21 cellular contexts compared by ENCODE assay signal in genomic region chr6:45045253-45045601, GRCh38.
"Had no signal": no experiment of that assay in that cellular context is flagged by ENCODE, and none has a peak within 500 bp of the region (broad histone marks: within the 10 kb centered on the region; RNA-seq: fewer than 3 reads in every experiment).

No MANE protein-coding gene starts in this region.

- H3K4me3 Mint-ChIP-seq: activated naive CD4-positive, alpha-beta T cell treated with anti-CD3 and anti-CD28 coated beads for 36 hours; dendritic cell treated with granulocyte-macrophage colony-stimulating factor and Interleukin-4, amounts not matched to agents 40 ng/mL and 50 ng/mL, for 4 days; nephron progenitor cell; stimulated activated naive CD8-positive, alpha-beta T cell treated with anti-CD3 and anti-CD28 coated beads, Interleukin-15, Interleukin-2, amounts not matched to agents 100 ng/mL and 50 ng/mL, for 24 hours had no signal

- H3K27ac Mint-ChIP-seq: activated naive CD4-positive, alpha-beta T cell treated with anti-CD3 and anti-CD28 coated beads for 36 hours; dendritic cell treated with granulocyte-macrophage colony-stimulating factor and Interleukin-4, amounts not matched to agents 40 ng/mL and 50 ng/mL, for 4 days; nephron progenitor cell; stimulated activated naive CD8-positive, alpha-beta T cell treated with anti-CD3 and anti-CD28 coated beads, Interleukin-15, Interleukin-2, amounts not matched to agents 100 ng/mL and 50 ng/mL, for 24 hours had no signal

- H3K36me3 ChIP-seq: brain microvascular endothelial cell, heart left ventricle, tibial artery had no signal

- H3K27me3 Mint-ChIP-seq: dendritic cell treated with granulocyte-macrophage colony-stimulating factor and Interleukin-4, amounts not matched to agents 40 ng/mL and 50 ng/mL, for 4 days; stimulated activated naive CD8-positive, alpha-beta T cell treated with anti-CD3 and anti-CD28 coated beads, Interleukin-15, Interleukin-2, amounts not matched to agents 100 ng/mL and 50 ng/mL, for 24 hours had no signal

- ATAC-seq: activated CD4-positive, CD25-positive, alpha-beta regulatory T cell treated with anti-CD3 and anti-CD28 coated beads, Interleukin-2, amount 50 U/mL, for 24 hours; heart left ventricle; left colon; mucosa of descending colon; right cardiac atrium had no signal

- DNase-seq: activated CD4-positive, alpha-beta T cell treated with anti-CD3 and anti-CD28 coated beads, Interleukin-2, amount 50 U/mL, for 1 hour; activated naive CD4-positive, alpha-beta T cell treated with anti-CD3 and anti-CD28 coated beads for 36 hours; activated T-cell treated with anti-CD3 and anti-CD28 coated beads, Interleukin-2, amount 50 U/mL, for 1 hour; aorta; brain microvascular endothelial cell; caudate nucleus; effector CD4-positive, alpha-beta T cell; heart left ventricle; islet precursor cell; left colon; mesendoderm; mucosa of descending colon; nephron progenitor cell; right cardiac atrium; stimulated activated CD4-positive, alpha-beta T cell treated with anti-CD3 and anti-CD28 coated beads, Interleukin-12 subunit alpha, Interleukin-12 subunit beta, amount 100 ng/mL, for 4 hours; substantia nigra; tibial artery had no signal

- H3K9me3 Mint-ChIP-seq: dendritic cell treated with granulocyte-macrophage colony-stimulating factor and Interleukin-4, amounts not matched to agents 40 ng/mL and 50 ng/mL, for 4 days; nephron progenitor cell had no signal

- H3K4me3 ChIP-seq: heart left ventricle, mucosa of descending colon, tibial artery had no signal

- H3K27me3 ChIP-seq: brain microvascular endothelial cell, heart left ventricle, tibial artery had no signal

- H3K4me1 ChIP-seq: parathyroid adenoma, tibial artery had no signal

- H2AFZ ChIP-seq: parathyroid adenoma had no signal

- H3K79me2 ChIP-seq: parathyroid adenoma had no signal

- H3K27ac ChIP-seq: brain microvascular endothelial cell, heart left ventricle, parathyroid adenoma, tibial artery had no signal

- H3K4me1 Mint-ChIP-seq: nephron progenitor cell had no signal

- H3K9me3 ChIP-seq: heart left ventricle, mucosa of descending colon, tibial artery had no signal
